Comparison of ENCODE assay signal across 2 cellular contexts in the genomic region with DNA sequence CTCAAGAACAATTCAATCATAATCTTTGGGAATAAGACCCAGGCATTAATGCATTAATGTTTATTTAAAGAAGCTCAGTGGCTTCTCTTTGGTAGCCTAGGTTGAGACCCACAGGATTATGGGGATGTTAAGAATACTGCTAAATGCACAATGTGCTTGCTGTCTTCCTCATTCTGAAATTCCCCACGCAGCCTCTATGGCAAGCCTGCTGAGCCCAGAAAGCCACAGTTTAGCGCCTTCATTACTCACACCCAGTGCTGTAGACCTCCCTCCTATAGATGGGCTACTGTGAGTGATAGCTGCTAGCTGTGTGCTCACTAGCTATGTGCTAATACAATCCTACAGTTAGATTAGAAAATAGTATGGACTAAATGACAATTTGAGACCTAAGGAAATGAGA.
TF ChIP-seq lines count a peak whose summit lies in the region.

No MANE protein-coding gene starts in this region.

TF ChIP-seq in IMR-90, 13 proteins besides CTCF, POLR2A, EP300 and RAD21:
- TF ChIP-seq MAZ (IDR thresholded peaks at IDR 0.05; ENCODE audit: borderline replicate concordance, low read depth, low read length) = no peak
- TF ChIP-seq, protein P1, sequence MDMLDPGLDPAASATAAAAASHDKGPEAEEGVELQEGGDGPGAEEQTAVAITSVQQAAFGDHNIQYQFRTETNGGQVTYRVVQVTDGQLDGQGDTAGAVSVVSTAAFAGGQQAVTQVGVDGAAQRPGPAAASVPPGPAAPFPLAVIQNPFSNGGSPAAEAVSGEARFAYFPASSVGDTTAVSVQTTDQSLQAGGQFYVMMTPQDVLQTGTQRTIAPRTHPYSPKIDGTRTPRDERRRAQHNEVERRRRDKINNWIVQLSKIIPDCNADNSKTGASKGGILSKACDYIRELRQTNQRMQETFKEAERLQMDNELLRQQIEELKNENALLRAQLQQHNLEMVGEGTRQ (IDR thresholded peaks at IDR 0.05; ENCODE audit: low read depth, low read length) = no peak
- TF ChIP-seq, protein P2, sequence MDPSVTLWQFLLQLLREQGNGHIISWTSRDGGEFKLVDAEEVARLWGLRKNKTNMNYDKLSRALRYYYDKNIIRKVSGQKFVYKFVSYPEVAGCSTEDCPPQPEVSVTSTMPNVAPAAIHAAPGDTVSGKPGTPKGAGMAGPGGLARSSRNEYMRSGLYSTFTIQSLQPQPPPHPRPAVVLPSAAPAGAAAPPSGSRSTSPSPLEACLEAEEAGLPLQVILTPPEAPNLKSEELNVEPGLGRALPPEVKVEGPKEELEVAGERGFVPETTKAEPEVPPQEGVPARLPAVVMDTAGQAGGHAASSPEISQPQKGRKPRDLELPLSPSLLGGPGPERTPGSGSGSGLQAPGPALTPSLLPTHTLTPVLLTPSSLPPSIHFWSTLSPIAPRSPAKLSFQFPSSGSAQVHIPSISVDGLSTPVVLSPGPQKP (IDR thresholded peaks at IDR 0.05; ENCODE audit: borderline replicate concordance, low read depth, low read length) = no peak
- no peak for TF ChIP-seq NFE2L2 (IDR thresholded peaks at IDR 0.05; ENCODE audit: low read depth, low read length)
- TF ChIP-seq MXI1 (IDR thresholded peaks at IDR 0.05; ENCODE audit: borderline replicate concordance, low read depth, low read length) = no peak
- no peak for TF ChIP-seq BHLHE40 (IDR thresholded peaks at IDR 0.05; ENCODE audit: low read depth, low read length)
- TF ChIP-seq CHD1 (IDR thresholded peaks at IDR 0.05; ENCODE audit: low read depth, low read length) = no peak
- TF ChIP-seq FOS (IDR thresholded peaks at IDR 0.05; ENCODE audit: low read depth, low read length) = no peak
- TF ChIP-seq CEBPB (IDR thresholded peaks at IDR 0.05; ENCODE audit: low read depth, low read length) = no peak
- no peak for TF ChIP-seq SMC3 (IDR thresholded peaks at IDR 0.05; ENCODE audit: low read depth, low read length)
- TF ChIP-seq MAFK (IDR thresholded peaks at IDR 0.05; ENCODE audit: low read depth, low read length) = no peak
- TF ChIP-seq RFX5 (IDR thresholded peaks at IDR 0.05; ENCODE audit: low read depth, low read length) = no peak
- TF ChIP-seq RCOR1 (IDR thresholded peaks at IDR 0.05; ENCODE audit: insufficient replicate concordance, low read length) = no peak
TF ChIP-seq in IMR-90: peak in this region for 0.

TF ChIP-seq in GM12878, 131 proteins besides CTCF, POLR2A, EP300 and RAD21:
- TF ChIP-seq, protein P3, sequence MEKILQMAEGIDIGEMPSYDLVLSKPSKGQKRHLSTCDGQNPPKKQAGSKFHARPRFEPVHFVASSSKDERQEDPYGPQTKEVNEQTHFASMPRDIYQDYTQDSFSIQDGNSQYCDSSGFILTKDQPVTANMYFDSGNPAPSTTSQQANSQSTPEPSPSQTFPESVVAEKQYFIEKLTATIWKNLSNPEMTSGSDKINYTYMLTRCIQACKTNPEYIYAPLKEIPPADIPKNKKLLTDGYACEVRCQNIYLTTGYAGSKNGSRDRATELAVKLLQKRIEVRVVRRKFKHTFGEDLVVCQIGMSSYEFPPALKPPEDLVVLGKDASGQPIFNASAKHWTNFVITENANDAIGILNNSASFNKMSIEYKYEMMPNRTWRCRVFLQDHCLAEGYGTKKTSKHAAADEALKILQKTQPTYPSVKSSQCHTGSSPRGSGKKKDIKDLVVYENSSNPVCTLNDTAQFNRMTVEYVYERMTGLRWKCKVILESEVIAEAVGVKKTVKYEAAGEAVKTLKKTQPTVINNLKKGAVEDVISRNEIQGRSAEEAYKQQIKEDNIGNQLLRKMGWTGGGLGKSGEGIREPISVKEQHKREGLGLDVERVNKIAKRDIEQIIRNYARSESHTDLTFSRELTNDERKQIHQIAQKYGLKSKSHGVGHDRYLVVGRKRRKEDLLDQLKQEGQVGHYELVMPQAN (conservative IDR thresholded peaks at IDR 0.05) = no peak
- TF ChIP-seq CBX5 (IDR thresholded peaks at IDR 0.05; ENCODE audit: low read depth) = no peak
- no peak for TF ChIP-seq POLR2AphosphoS2 (IDR thresholded peaks at IDR 0.05; ENCODE audit: low read depth, low read length)
- TF ChIP-seq CREB1 (IDR thresholded peaks at IDR 0.05; ENCODE audit: low read depth) = no peak
- TF ChIP-seq, protein P4, sequence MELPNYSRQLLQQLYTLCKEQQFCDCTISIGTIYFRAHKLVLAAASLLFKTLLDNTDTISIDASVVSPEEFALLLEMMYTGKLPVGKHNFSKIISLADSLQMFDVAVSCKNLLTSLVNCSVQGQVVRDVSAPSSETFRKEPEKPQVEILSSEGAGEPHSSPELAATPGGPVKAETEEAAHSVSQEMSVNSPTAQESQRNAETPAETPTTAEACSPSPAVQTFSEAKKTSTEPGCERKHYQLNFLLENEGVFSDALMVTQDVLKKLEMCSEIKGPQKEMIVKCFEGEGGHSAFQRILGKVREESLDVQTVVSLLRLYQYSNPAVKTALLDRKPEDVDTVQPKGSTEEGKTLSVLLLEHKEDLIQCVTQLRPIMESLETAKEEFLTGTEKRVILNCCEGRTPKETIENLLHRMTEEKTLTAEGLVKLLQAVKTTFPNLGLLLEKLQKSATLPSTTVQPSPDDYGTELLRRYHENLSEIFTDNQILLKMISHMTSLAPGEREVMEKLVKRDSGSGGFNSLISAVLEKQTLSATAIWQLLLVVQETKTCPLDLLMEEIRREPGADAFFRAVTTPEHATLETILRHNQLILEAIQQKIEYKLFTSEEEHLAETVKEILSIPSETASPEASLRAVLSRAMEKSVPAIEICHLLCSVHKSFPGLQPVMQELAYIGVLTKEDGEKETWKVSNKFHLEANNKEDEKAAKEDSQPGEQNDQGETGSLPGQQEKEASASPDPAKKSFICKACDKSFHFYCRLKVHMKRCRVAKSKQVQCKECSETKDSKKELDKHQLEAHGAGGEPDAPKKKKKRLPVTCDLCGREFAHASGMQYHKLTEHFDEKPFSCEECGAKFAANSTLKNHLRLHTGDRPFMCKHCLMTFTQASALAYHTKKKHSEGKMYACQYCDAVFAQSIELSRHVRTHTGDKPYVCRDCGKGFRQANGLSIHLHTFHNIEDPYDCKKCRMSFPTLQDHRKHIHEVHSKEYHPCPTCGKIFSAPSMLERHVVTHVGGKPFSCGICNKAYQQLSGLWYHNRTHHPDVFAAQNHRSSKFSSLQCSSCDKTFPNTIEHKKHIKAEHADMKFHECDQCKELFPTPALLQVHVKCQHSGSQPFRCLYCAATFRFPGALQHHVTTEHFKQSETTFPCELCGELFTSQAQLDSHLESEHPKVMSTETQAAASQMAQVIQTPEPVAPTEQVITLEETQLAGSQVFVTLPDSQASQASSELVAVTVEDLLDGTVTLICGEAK (IDR thresholded peaks at IDR 0.05; ENCODE audit: borderline replicate concordance) = no peak
- TF ChIP-seq NR2C1 (IDR thresholded peaks at IDR 0.05) = no peak
- TF ChIP-seq RUNX3 (IDR thresholded peaks at IDR 0.05; ENCODE audit: low read length) = no peak
- TF ChIP-seq ZNF24 (IDR thresholded peaks at IDR 0.05) = no peak
- no peak for TF ChIP-seq CBX3 (IDR thresholded peaks at IDR 0.05; ENCODE audit: borderline replicate concordance, low read depth)
- no peak for TF ChIP-seq ZNF274 (IDR thresholded peaks at IDR 0.05; ENCODE audit: insufficient read depth, insufficient read length)
- no peak for TF ChIP-seq SMAD1 (IDR thresholded peaks at IDR 0.05; ENCODE audit: low read depth, partially characterized antibody)
- no peak for TF ChIP-seq NBN (IDR thresholded peaks at IDR 0.05)
- no peak for TF ChIP-seq KAT2A (conservative IDR thresholded peaks at IDR 0.05; ENCODE audit: control insufficient read depth, low read depth, low read length)
- no peak for TF ChIP-seq ZBED1 (IDR thresholded peaks at IDR 0.05; ENCODE audit: borderline replicate concordance)
- no peak for TF ChIP-seq EED (IDR thresholded peaks at IDR 0.05; ENCODE audit: low read depth)
- TF ChIP-seq SMC3 (IDR thresholded peaks at IDR 0.05; ENCODE audit: borderline replicate concordance, low read length) = no peak
- TF ChIP-seq IRF4 (IDR thresholded peaks at IDR 0.05; ENCODE audit: low read depth, low read length) = no peak
- TF ChIP-seq, protein P5, sequence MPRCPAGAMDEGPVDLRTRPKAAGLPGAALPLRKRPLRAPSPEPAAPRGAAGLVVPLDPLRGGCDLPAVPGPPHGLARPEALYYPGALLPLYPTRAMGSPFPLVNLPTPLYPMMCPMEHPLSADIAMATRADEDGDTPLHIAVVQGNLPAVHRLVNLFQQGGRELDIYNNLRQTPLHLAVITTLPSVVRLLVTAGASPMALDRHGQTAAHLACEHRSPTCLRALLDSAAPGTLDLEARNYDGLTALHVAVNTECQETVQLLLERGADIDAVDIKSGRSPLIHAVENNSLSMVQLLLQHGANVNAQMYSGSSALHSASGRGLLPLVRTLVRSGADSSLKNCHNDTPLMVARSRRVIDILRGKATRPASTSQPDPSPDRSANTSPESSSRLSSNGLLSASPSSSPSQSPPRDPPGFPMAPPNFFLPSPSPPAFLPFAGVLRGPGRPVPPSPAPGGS (IDR thresholded peaks at IDR 0.05; ENCODE audit: borderline replicate concordance, insufficient read depth, low read depth, low read length, poor library complexity, severe bottlenecking) = no peak
